19 cellular contexts compared by ENCODE assay signal in the genomic region with DNA sequence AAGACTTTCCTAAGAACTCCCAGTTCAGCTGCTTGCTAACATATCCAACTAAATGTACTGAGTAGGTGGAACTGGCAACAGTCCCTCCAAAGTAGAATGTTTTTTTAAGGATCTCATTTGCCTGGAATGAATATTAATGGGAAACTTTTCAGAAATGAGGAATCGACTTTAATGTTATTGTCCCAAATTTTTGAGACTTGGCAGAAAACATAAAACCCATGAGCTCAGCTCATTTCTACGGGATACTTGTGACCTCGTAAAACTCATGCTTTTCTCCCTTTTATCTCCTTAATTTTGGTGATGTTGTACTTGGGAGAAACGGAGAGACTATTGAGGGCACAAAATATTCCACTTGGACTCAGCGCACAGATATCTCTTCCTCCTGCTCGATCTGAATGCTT.
DNase-seq lines count a peak whose midpoint lies in the region; ATAC-seq and TF ChIP-seq lines count a peak whose summit lies in the region.
"Had no signal": no experiment of that assay in that cellular context is flagged by ENCODE, and none has a peak within 500 bp of the region (broad histone marks: within the 10 kb centered on the region; RNA-seq: fewer than 3 reads in every experiment).

No MANE protein-coding gene starts in this region.

- no peaks in the 10 kb centered on the region for H3K4me1 Mint-ChIP-seq in activated T-helper 17 cell treated with anti-CD3 and anti-CD28 coated beads, Interleukin-2, amount 50 U/mL, for 72 hours

- H3K36me3 ChIP-seq in SK-N-MC (ENCODE audit: insufficient read depth, low read length) (no peaks in the 10 kb centered on the region), ovary (no peaks in the 10 kb centered on the region)

- no peak for ATAC-seq in activated T-helper 17 cell treated with anti-CD3 and anti-CD28 coated beads, Interleukin-2, amount 50 U/mL, for 72 hours (replicated peaks)
- no peak for ATAC-seq in GM21423 (IDR thresholded peaks at IDR 0.05; ENCODE audit: unreplicated experiment)
- no peak for ATAC-seq in GM21381 (IDR thresholded peaks at IDR 0.05; ENCODE audit: unreplicated experiment)
- ATAC-seq: left lobe of liver; naive thymus-derived CD8-positive, alpha-beta T cell; Panc1 had no signal

- H3K9me3 ChIP-seq in SK-N-MC (ENCODE audit: low read depth, low read length) (no peaks in the 10 kb centered on the region), ovary (no peaks in the 10 kb centered on the region)

- H3K27me3 Mint-ChIP-seq in activated T-helper 17 cell treated with anti-CD3 and anti-CD28 coated beads, Interleukin-2, amount 50 U/mL, for 72 hours, result peaks cover 18% of the 10 kb centered on the region

- no peak overlapping the region for H3K4me3 Mint-ChIP-seq in activated T-helper 17 cell treated with anti-CD3 and anti-CD28 coated beads, Interleukin-2, amount 50 U/mL, for 72 hours
- H3K4me3 Mint-ChIP-seq: naive thymus-derived CD8-positive, alpha-beta T cell had no signal

- H3K4me1 ChIP-seq in ovary (ENCODE audit: insufficient read depth), result peaks cover 12% of the 10 kb centered on the region

- no peak for TF ChIP-seq CTCF in ovary (IDR thresholded peaks at IDR 0.05)

- no peak for TF ChIP-seq POLR2A in ovary (IDR thresholded peaks at IDR 0.05)

- no peaks in the 10 kb centered on the region for H3K27me3 ChIP-seq in ovary

- no peaks in the 10 kb centered on the region for H3K36me3 Mint-ChIP-seq in activated T-helper 17 cell treated with anti-CD3 and anti-CD28 coated beads, Interleukin-2, amount 50 U/mL, for 72 hours (ENCODE audit: low read depth)
- H3K36me3 Mint-ChIP-seq: naive thymus-derived CD8-positive, alpha-beta T cell had no signal

- DNase-seq in AG08395 (ENCODE audit: low spot score) (peak; percentile 32), SK-N-MC (ENCODE audit: low read depth, low spot score) (no peak), fibroblast of the conjunctiva (ENCODE audit: low read depth) (peak; percentile 32), ovary (no peak), NCI-H1436 treated with DMSO at 0.1 percent for 48 hours (lab: John Stamatoyannopoulos, UW) (no peak)
- DNase-seq: activated CD8-positive, alpha-beta memory T cell treated with anti-CD3 and anti-CD28 coated beads for 24 hours; activated gamma-delta T cell; DMS79; hypothalamus; naive thymus-derived CD8-positive, alpha-beta T cell; NCI-H187; NCI-H69; stimulated activated CD4-positive, alpha-beta T cell treated with anti-CD3 and anti-CD28 coated beads, Interleukin-4, amount 100 ng/mL, for 24 hours had no signal

- whole genome bisulfite sequencing in ovary, 3 donors, result 5% methylated on average over 6 of the region's 6 CpGs

- H3K27ac ChIP-seq in SK-N-MC (0 out of 2 replicates have a peak overlapping the region, but pooled peaks have one; percentile 11), ovary (peak overlapping the region; percentile 17 to 43)
- H3K27ac ChIP-seq: VCaP had no signal

- no peak overlapping the region for H3K9ac ChIP-seq in SK-N-MC (ENCODE audit: insufficient read length)

- peak overlapping the region; percentile 39; the same call in 1 of the 2 replicates for H3K4me3 ChIP-seq in SK-N-MC
- no peak overlapping the region for H3K4me3 ChIP-seq in ovary

- H3K9me3 Mint-ChIP-seq in activated T-helper 17 cell treated with anti-CD3 and anti-CD28 coated beads, Interleukin-2, amount 50 U/mL, for 72 hours, result peaks cover 4% of the 10 kb centered on the region
- H3K9me3 Mint-ChIP-seq: naive thymus-derived CD8-positive, alpha-beta T cell had no signal

- TF ChIP-seq EP300 in ovary (IDR thresholded peaks at IDR 0.05), result no peak

- H3K27ac Mint-ChIP-seq in activated T-helper 17 cell treated with anti-CD3 and anti-CD28 coated beads, Interleukin-2, amount 50 U/mL, for 72 hours, result no peak overlapping the region
- H3K27ac Mint-ChIP-seq: naive thymus-derived CD8-positive, alpha-beta T cell had no signal

- intact Hi-C loops in ovary (cut with DNase I), result loop anchor here in 1 of 4 donors (10.0 kb wide), 1 partner anchor 292 kb away; a partner anchor contains a TSS

Comparison
In these comparisons a context has a peak if more than half of its experiments do, and no peak if none do; other contexts are left out.
1. DNase-seq: peak in AG08395 (single experiment) and fibroblast of the conjunctiva (single experiment); none in SK-N-MC (single experiment), ovary (0 of 5) and NCI-H1436 treated with DMSO at 0.1 percent for 48 hours (single experiment).